Comparison of ENCODE assay signal across 1 cellular context in genomic region chr5:139739612-139739974, GRCh38.
TF ChIP-seq lines count a peak whose summit lies in the region.

No MANE protein-coding gene starts in this region.

TF ChIP-seq in HCT116, 20 proteins besides CTCF, POLR2A, EP300 and RAD21:
- no peak for TF ChIP-seq ZNF274 (IDR thresholded peaks at IDR 0.05; ENCODE audit: low read depth, low read length)
- TF ChIP-seq TCF7L2 (IDR thresholded peaks at IDR 0.05; ENCODE audit: borderline replicate concordance, extremely low read depth, insufficient read depth, insufficient read length) = no peak
- TF ChIP-seq ZFX (IDR thresholded peaks at IDR 0.05) = no peak
- TF ChIP-seq JUND (IDR thresholded peaks at IDR 0.05) = no peak
TF ChIP-seq in HCT116: peak in this region for 0.
